15 cellular contexts compared by ENCODE assay signal in the genomic region with DNA sequence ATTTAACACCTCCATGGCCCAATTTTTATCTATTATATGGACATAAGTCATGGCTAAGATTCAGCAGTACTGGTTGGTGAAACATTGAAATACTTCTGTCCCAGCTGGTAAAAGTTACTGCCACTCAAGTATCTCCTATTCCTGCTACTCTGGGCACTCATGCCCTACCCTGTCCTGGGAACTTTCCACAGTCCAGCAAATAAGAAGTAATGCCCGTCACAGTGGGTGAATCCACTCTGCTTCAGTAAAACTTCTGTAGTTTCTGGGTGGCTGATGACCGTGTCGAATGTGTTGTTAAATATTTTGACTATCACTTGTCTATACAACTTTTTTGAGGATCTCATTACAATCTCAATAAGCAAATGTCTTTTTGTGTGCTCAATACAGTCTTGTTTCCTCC.
DNase-seq lines count a peak whose midpoint lies in the region; ATAC-seq and TF ChIP-seq lines count a peak whose summit lies in the region.
"Had no signal": no experiment of that assay in that cellular context is flagged by ENCODE, and none has a peak within 500 bp of the region (broad histone marks: within the 10 kb centered on the region; RNA-seq: fewer than 3 reads in every experiment).

No MANE protein-coding gene starts in this region.

- H3K9me3 Mint-ChIP-seq in endodermal cell (no peaks in the 10 kb centered on the region), neural crest cell (no peaks in the 10 kb centered on the region)
- H3K9me3 Mint-ChIP-seq: HFFc6 had no signal

- H3K4me1 ChIP-seq in endodermal cell (ENCODE audit: control insufficient read depth, insufficient read depth, low read length) (no peaks in the 10 kb centered on the region), thyroid gland (peaks cover 42 to 48% of the 10 kb centered on the region in 2 donors)
- H3K4me1 ChIP-seq: HAP-1 had no signal

- H3K9me3 ChIP-seq in endodermal cell (ENCODE audit: control insufficient read depth, low read length) (no peaks in the 10 kb centered on the region), thyroid gland (no peaks in the 10 kb centered on the region)
- H3K9me3 ChIP-seq: HAP-1 had no signal

- H3K27ac Mint-ChIP-seq in endodermal cell (no peak overlapping the region), neural crest cell (ENCODE audit: unreplicated experiment) (peak overlapping the region; percentile 91)
- H3K27ac Mint-ChIP-seq: CD4-positive, alpha-beta memory T cell; HFFc6 had no signal

- no peaks in the 10 kb centered on the region for H3K27me3 Mint-ChIP-seq in endodermal cell (ENCODE audit: insufficient read depth)
- peaks cover 3% of the 10 kb centered on the region for H3K27me3 Mint-ChIP-seq in neural crest cell (ENCODE audit: low read depth)

- H3K36me3 Mint-ChIP-seq in endodermal cell (ENCODE audit: low read depth) (no peaks in the 10 kb centered on the region), neural crest cell (ENCODE audit: low read depth) (no peaks in the 10 kb centered on the region)
- H3K36me3 Mint-ChIP-seq: CD4-positive, alpha-beta memory T cell had no signal

- no peaks in the 10 kb centered on the region for H3K27me3 ChIP-seq in endodermal cell (ENCODE audit: control insufficient read depth, insufficient read depth, low read length, poor library complexity, severe bottlenecking)
- H3K27me3 ChIP-seq in thyroid gland, result no peaks in the 10 kb centered on the region

- H3K4me3 Mint-ChIP-seq in endodermal cell (no peak overlapping the region), neural crest cell (no peak overlapping the region)
- H3K4me3 Mint-ChIP-seq: CD4-positive, alpha-beta memory T cell; HFFc6 had no signal

- ATAC-seq in HG02759 (IDR thresholded peaks at IDR 0.05; ENCODE audit: unreplicated experiment), result no peak
- no peak for ATAC-seq in SK-N-SH treated with all-trans-retinoic acid at 6 μM for 48 hours

- no peak for DNase-seq in endodermal cell
- DNase-seq in neural crest cell (ENCODE audit: low read depth, low spot score), result no peak
- DNase-seq in thyroid gland, result peak; percentile 78 to 79
- no peak for DNase-seq in stimulated activated CD4-positive, alpha-beta T cell treated with anti-CD3 and anti-CD28 coated beads, Interleukin-4, amount 100 ng/mL, for 24 hours
- DNase-seq: 8988T; C1 segment of cervical spinal cord; CD4-positive, alpha-beta memory T cell; COR-L47; DMS153; DND-41; GOT3; HFFc6 had no signal

- intact Hi-C loops in thyroid gland (cut with DNase I), result no loop called here

- no peak overlapping the region for H3K9ac ChIP-seq in endodermal cell (ENCODE audit: extremely low read depth, low read length, poor library complexity, severe bottlenecking)

- H3K27ac ChIP-seq in endodermal cell (ENCODE audit: low read depth, low read length), result peak overlapping the region; percentile 58
- peak overlapping the region; percentile 34 to 76 (median 45) for H3K27ac ChIP-seq in thyroid gland

- TF ChIP-seq CTCF in endodermal cell (conservative IDR thresholded peaks at IDR 0.05) (no peak), neural crest cell (conservative IDR thresholded peaks at IDR 0.05) (no peak), thyroid gland (IDR thresholded peaks at IDR 0.05) (peak in 1 of 6 experiments; percentile 4)

- H3K36me3 ChIP-seq in endodermal cell (ENCODE audit: control insufficient read depth, insufficient read depth, low read length) (no peaks in the 10 kb centered on the region), thyroid gland (no peaks in the 10 kb centered on the region)
- H3K36me3 ChIP-seq: HAP-1 had no signal

- 97% methylated on average over 3 of the region's 3 CpGs; no CpG with 5 or more reads in 1 of the 2 experiments for WGBS in endodermal cell (ENCODE audit: insufficient coverage in 1 of 2, insufficient read length in 1 of 2), 2 experiments
- WGBS in thyroid gland, 2 donors, result 43 to 54% methylated on average over 3 of the region's 3 CpGs

- TF ChIP-seq POLR2A in thyroid gland (IDR thresholded peaks at IDR 0.05), result no peak

- no peak overlapping the region for H3K4me3 ChIP-seq in endodermal cell (ENCODE audit: low read length)
- H3K4me3 ChIP-seq in thyroid gland (replicated peaks in 1 of 3), result no peak overlapping the region
- H3K4me3 ChIP-seq: HAP-1 had no signal

- H3K4me1 Mint-ChIP-seq in endodermal cell (no peaks in the 10 kb centered on the region), neural crest cell (peaks cover 42% of the 10 kb centered on the region)
- H3K4me1 Mint-ChIP-seq: CD4-positive, alpha-beta memory T cell had no signal

TF ChIP-seq in SK-N-SH treated with all-trans-retinoic acid at 6 μM for 48 hours, 23 proteins besides CTCF, POLR2A, EP300 and RAD21:
- TF ChIP-seq, protein P1, sequence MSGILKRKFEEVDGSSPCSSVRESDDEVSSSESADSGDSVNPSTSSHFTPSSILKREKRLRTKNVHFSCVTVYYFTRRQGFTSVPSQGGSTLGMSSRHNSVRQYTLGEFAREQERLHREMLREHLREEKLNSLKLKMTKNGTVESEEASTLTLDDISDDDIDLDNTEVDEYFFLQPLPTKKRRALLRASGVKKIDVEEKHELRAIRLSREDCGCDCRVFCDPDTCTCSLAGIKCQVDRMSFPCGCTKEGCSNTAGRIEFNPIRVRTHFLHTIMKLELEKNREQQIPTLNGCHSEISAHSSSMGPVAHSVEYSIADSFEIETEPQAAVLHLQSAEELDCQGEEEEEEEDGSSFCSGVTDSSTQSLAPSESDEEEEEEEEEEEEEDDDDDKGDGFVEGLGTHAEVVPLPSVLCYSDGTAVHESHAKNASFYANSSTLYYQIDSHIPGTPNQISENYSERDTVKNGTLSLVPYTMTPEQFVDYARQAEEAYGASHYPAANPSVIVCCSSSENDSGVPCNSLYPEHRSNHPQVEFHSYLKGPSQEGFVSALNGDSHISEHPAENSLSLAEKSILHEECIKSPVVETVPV (CRISPR knock-in tag; IDR thresholded peaks at IDR 0.05), result no peak
- no peak for TF ChIP-seq GLIS3 (CRISPR knock-in tag; IDR thresholded peaks at IDR 0.05)
- TF ChIP-seq ESRRG (CRISPR knock-in tag; IDR thresholded peaks at IDR 0.05), result no peak
- no peak for TF ChIP-seq TOX (CRISPR knock-in tag; IDR thresholded peaks at IDR 0.05; ENCODE audit: borderline replicate concordance)
- no peak for TF ChIP-seq CSDC2 (CRISPR knock-in tag; IDR thresholded peaks at IDR 0.05)
- TF ChIP-seq ZFP3 (CRISPR knock-in tag; IDR thresholded peaks at IDR 0.05), result no peak
- TF ChIP-seq, protein P2, sequence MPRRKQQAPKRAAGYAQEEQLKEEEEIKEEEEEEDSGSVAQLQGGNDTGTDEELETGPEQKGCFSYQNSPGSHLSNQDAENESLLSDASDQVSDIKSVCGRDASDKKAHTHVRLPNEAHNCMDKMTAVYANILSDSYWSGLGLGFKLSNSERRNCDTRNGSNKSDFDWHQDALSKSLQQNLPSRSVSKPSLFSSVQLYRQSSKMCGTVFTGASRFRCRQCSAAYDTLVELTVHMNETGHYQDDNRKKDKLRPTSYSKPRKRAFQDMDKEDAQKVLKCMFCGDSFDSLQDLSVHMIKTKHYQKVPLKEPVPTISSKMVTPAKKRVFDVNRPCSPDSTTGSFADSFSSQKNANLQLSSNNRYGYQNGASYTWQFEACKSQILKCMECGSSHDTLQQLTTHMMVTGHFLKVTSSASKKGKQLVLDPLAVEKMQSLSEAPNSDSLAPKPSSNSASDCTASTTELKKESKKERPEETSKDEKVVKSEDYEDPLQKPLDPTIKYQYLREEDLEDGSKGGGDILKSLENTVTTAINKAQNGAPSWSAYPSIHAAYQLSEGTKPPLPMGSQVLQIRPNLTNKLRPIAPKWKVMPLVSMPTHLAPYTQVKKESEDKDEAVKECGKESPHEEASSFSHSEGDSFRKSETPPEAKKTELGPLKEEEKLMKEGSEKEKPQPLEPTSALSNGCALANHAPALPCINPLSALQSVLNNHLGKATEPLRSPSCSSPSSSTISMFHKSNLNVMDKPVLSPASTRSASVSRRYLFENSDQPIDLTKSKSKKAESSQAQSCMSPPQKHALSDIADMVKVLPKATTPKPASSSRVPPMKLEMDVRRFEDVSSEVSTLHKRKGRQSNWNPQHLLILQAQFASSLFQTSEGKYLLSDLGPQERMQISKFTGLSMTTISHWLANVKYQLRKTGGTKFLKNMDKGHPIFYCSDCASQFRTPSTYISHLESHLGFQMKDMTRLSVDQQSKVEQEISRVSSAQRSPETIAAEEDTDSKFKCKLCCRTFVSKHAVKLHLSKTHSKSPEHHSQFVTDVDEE (CRISPR knock-in tag; IDR thresholded peaks at IDR 0.05), result no peak
- TF ChIP-seq ARNTL (CRISPR knock-in tag; IDR thresholded peaks at IDR 0.05; ENCODE audit: borderline replicate concordance, low read depth), result no peak
- no peak for TF ChIP-seq BACH2 (CRISPR knock-in tag; IDR thresholded peaks at IDR 0.05; ENCODE audit: borderline replicate concordance)
- no peak for TF ChIP-seq TCF4 (CRISPR knock-in tag; IDR thresholded peaks at IDR 0.05; ENCODE audit: borderline replicate concordance)
- no peak for TF ChIP-seq ZC3H10 (CRISPR knock-in tag; IDR thresholded peaks at IDR 0.05)
- TF ChIP-seq ISL1 (CRISPR knock-in tag; IDR thresholded peaks at IDR 0.05), result no peak
- TF ChIP-seq, protein P3, sequence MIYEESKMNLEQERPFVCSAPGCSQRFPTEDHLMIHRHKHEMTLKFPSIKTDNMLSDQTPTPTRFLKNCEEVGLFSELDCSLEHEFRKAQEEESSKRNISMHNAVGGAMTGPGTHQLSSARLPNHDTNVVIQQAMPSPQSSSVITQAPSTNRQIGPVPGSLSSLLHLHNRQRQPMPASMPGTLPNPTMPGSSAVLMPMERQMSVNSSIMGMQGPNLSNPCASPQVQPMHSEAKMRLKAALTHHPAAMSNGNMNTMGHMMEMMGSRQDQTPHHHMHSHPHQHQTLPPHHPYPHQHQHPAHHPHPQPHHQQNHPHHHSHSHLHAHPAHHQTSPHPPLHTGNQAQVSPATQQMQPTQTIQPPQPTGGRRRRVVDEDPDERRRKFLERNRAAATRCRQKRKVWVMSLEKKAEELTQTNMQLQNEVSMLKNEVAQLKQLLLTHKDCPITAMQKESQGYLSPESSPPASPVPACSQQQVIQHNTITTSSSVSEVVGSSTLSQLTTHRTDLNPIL (CRISPR knock-in tag; IDR thresholded peaks at IDR 0.05; ENCODE audit: low read depth), result no peak
- no peak for TF ChIP-seq ZFP30 (CRISPR knock-in tag; IDR thresholded peaks at IDR 0.05)
- no peak for TF ChIP-seq PPARA (CRISPR knock-in tag; IDR thresholded peaks at IDR 0.05; ENCODE audit: borderline replicate concordance)

Comparison
In these comparisons a context has a peak if more than half of its experiments do, and no peak if none do; other contexts are left out.
1. DNase-seq: peak in thyroid gland (2 of 2); none in endodermal cell (single experiment), neural crest cell (single experiment) and stimulated activated CD4-positive, alpha-beta T cell treated with anti-CD3 and anti-CD28 coated beads, Interleukin-4, amount 100 ng/mL, for 24 hours (single experiment).